Comparison of ENCODE assay signal across 1 cellular context in the genomic region with DNA sequence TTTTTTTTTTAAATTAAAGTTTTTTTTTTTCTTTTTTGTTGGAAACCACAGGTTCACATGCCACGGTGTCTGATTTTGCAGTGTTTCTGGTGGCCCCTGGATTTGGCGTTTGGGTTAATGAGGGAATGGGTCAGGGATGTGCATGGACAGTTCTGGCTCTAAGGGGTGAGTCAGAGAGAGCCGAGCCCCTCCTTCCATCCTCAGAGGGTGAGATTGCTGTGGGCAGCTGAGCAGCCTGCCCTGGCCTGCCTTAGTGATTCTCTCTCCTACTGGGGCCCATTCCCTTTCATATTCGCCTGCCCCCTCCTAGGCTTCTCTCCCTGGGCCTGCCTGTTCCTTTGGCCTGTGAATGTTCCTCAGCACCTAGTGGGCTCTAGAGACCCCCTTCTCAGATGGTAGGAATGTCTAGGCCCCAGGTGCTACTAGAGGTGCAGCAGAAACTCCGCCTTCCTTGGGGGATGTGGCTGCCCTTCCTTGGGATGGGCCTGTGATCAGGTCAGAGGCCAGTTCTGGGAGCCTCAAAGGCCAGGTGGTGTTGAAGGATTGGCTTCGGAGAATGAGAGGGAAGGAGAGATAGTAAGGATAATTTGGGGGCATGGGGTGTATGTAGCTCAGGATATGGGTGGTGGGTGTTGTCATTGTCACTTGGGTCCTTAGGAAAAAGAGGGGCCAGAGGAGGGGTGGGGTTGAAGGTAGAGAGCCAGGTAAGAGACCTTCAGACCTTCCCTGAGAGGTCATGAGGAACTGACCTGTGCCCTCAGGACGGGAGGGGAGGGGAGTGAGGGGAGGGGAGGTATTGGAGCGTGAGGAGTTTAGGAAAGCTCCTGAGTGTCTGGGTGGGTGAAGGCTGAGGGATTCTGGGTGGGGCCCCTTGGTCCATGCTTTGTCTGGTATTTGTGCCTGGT.
TF ChIP-seq lines count a peak whose summit lies in the region.

No MANE protein-coding gene starts in this region.

TF ChIP-seq in GM23338, 12 proteins besides CTCF, POLR2A, EP300 and RAD21:
- TF ChIP-seq, protein P1, sequence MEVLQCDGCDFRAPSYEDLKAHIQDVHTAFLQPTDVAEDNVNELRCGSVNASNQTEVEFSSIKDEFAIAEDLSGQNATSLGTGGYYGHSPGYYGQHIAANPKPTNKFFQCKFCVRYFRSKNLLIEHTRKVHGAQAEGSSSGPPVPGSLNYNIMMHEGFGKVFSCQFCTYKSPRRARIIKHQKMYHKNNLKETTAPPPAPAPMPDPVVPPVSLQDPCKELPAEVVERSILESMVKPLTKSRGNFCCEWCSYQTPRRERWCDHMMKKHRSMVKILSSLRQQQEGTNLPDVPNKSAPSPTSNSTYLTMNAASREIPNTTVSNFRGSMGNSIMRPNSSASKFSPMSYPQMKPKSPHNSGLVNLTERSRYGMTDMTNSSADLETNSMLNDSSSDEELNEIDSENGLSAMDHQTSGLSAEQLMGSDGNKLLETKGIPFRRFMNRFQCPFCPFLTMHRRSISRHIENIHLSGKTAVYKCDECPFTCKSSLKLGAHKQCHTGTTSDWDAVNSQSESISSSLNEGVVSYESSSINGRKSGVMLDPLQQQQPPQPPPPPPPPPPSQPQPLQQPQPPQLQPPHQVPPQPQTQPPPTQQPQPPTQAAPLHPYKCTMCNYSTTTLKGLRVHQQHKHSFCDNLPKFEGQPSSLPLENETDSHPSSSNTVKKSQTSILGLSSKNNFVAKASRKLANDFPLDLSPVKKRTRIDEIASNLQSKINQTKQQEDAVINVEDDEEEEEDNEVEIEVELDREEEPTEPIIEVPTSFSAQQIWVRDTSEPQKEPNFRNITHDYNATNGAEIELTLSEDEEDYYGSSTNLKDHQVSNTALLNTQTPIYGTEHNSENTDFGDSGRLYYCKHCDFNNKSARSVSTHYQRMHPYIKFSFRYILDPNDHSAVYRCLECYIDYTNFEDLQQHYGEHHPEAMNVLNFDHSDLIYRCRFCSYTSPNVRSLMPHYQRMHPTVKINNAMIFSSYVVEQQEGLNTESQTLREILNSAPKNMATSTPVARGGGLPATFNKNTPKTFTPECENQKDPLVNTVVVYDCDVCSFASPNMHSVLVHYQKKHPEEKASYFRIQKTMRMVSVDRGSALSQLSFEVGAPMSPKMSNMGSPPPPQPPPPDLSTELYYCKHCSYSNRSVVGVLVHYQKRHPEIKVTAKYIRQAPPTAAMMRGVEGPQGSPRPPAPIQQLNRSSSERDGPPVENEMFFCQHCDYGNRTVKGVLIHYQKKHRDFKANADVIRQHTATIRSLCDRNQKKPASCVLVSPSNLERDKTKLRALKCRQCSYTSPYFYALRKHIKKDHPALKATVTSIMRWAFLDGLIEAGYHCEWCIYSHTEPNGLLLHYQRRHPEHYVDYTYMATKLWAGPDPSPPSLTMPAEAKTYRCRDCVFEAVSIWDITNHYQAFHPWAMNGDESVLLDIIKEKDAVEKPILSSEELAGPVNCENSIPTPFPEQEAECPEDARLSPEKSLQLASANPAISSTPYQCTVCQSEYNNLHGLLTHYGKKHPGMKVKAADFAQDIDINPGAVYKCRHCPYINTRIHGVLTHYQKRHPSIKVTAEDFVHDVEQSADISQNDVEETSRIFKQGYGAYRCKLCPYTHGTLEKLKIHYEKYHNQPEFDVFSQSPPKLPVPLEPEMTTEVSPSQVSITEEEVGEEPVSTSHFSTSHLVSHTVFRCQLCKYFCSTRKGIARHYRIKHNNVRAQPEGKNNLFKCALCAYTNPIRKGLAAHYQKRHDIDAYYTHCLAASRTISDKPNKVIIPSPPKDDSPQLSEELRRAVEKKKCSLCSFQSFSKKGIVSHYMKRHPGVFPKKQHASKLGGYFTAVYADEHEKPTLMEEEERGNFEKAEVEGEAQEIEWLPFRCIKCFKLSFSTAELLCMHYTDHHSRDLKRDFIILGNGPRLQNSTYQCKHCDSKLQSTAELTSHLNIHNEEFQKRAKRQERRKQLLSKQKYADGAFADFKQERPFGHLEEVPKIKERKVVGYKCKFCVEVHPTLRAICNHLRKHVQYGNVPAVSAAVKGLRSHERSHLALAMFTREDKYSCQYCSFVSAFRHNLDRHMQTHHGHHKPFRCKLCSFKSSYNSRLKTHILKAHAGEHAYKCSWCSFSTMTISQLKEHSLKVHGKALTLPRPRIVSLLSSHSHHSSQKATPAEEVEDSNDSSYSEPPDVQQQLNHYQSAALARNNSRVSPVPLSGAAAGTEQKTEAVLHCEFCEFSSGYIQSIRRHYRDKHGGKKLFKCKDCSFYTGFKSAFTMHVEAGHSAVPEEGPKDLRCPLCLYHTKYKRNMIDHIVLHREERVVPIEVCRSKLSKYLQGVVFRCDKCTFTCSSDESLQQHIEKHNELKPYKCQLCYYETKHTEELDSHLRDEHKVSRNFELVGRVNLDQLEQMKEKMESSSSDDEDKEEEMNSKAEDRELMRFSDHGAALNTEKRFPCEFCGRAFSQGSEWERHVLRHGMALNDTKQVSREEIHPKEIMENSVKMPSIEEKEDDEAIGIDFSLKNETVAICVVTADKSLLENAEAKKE (CRISPR knock-in tag; IDR thresholded peaks at IDR 0.05): no peak
- TF ChIP-seq, protein P2, sequence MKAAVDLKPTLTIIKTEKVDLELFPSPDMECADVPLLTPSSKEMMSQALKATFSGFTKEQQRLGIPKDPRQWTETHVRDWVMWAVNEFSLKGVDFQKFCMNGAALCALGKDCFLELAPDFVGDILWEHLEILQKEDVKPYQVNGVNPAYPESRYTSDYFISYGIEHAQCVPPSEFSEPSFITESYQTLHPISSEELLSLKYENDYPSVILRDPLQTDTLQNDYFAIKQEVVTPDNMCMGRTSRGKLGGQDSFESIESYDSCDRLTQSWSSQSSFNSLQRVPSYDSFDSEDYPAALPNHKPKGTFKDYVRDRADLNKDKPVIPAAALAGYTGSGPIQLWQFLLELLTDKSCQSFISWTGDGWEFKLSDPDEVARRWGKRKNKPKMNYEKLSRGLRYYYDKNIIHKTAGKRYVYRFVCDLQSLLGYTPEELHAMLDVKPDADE (IDR thresholded peaks at IDR 0.05): no peak
- TF ChIP-seq POLR2AphosphoS5 (IDR thresholded peaks at IDR 0.05; ENCODE audit: low read depth) (no peak), NANOG (IDR thresholded peaks at IDR 0.05; ENCODE audit: borderline replicate concordance) (no peak), EZH2 (IDR thresholded peaks at IDR 0.05; ENCODE audit: low read depth, unreplicated experiment) (no peak), CREB1 (CRISPR knock-in tag; IDR thresholded peaks at IDR 0.05; ENCODE audit: low read depth) (no peak), ZNF331 (CRISPR knock-in tag; IDR thresholded peaks at IDR 0.05; ENCODE audit: low read depth) (no peak), STAT1 (IDR thresholded peaks at IDR 0.05; ENCODE audit: unreplicated experiment) (no peak), EZH2phosphoT487 (IDR thresholded peaks at IDR 0.05; ENCODE audit: unreplicated experiment) (no peak), JUNB (IDR thresholded peaks at IDR 0.05; ENCODE audit: unreplicated experiment) (no peak), ZNF114 (CRISPR knock-in tag; IDR thresholded peaks at IDR 0.05) (no peak)
- TF ChIP-seq, protein P3, sequence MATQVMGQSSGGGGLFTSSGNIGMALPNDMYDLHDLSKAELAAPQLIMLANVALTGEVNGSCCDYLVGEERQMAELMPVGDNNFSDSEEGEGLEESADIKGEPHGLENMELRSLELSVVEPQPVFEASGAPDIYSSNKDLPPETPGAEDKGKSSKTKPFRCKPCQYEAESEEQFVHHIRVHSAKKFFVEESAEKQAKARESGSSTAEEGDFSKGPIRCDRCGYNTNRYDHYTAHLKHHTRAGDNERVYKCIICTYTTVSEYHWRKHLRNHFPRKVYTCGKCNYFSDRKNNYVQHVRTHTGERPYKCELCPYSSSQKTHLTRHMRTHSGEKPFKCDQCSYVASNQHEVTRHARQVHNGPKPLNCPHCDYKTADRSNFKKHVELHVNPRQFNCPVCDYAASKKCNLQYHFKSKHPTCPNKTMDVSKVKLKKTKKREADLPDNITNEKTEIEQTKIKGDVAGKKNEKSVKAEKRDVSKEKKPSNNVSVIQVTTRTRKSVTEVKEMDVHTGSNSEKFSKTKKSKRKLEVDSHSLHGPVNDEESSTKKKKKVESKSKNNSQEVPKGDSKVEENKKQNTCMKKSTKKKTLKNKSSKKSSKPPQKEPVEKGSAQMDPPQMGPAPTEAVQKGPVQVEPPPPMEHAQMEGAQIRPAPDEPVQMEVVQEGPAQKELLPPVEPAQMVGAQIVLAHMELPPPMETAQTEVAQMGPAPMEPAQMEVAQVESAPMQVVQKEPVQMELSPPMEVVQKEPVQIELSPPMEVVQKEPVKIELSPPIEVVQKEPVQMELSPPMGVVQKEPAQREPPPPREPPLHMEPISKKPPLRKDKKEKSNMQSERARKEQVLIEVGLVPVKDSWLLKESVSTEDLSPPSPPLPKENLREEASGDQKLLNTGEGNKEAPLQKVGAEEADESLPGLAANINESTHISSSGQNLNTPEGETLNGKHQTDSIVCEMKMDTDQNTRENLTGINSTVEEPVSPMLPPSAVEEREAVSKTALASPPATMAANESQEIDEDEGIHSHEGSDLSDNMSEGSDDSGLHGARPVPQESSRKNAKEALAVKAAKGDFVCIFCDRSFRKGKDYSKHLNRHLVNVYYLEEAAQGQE (IDR thresholded peaks at IDR 0.05; ENCODE audit: unreplicated experiment): no peak
